In the genomic region with DNA sequence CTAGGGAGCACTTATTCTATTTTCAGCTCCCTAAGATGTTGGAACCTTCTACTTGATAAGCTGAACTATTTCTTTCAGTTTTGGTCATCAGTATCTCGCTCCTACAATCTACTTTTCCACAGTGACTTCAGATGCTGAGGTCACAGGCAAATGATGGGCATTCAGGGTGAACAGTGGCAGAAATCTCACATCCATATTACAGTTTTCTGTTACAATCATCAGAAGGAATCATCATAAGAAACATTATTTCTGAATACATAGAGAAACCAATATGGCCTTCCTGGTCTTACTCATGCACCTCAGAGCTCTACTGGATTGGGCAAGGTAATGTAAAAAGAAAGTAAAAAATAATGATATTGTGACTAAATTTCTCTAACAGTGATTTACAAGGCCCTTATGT, we compare ENCODE assay signal across 1 cellular context.
TF ChIP-seq lines count a peak whose summit lies in the region.

No MANE protein-coding gene starts in this region.

TF ChIP-seq in GM12878, 131 proteins besides CTCF, POLR2A, EP300 and RAD21 (continued from another document):
- TF ChIP-seq, protein P1, sequence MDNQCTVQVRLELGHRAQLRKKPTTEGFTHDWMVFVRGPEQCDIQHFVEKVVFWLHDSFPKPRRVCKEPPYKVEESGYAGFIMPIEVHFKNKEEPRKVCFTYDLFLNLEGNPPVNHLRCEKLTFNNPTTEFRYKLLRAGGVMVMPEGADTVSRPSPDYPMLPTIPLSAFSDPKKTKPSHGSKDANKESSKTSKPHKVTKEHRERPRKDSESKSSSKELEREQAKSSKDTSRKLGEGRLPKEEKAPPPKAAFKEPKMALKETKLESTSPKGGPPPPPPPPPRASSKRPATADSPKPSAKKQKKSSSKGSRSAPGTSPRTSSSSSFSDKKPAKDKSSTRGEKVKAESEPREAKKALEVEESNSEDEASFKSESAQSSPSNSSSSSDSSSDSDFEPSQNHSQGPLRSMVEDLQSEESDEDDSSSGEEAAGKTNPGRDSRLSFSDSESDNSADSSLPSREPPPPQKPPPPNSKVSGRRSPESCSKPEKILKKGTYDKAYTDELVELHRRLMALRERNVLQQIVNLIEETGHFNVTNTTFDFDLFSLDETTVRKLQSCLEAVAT (IDR thresholded peaks at IDR 0.05) = no peak
- TF ChIP-seq JUNB (IDR thresholded peaks at IDR 0.05) = no peak
- no peak for TF ChIP-seq SMC3 (IDR thresholded peaks at IDR 0.05; ENCODE audit: borderline replicate concordance, low read length)
- TF ChIP-seq EGR1 (IDR thresholded peaks at IDR 0.05; ENCODE audit: borderline replicate concordance in 1 of 2, low read depth in 2 of 2, low read length in 2 of 2) = no peak
- TF ChIP-seq SKIL (IDR thresholded peaks at IDR 0.05; ENCODE audit: low read depth, poor library complexity, severe bottlenecking) = no peak
- TF ChIP-seq ZNF687 (IDR thresholded peaks at IDR 0.05) = no peak
- TF ChIP-seq TBL1XR1 (IDR thresholded peaks at IDR 0.05; ENCODE audit: low read depth, low read length) = no peak
- no peak for TF ChIP-seq MTA3 (IDR thresholded peaks at IDR 0.05; ENCODE audit: borderline replicate concordance, low read length)
- TF ChIP-seq ZNF622 (IDR thresholded peaks at IDR 0.05) = no peak
- TF ChIP-seq NR2C1 (IDR thresholded peaks at IDR 0.05) = no peak
- TF ChIP-seq, protein P2, sequence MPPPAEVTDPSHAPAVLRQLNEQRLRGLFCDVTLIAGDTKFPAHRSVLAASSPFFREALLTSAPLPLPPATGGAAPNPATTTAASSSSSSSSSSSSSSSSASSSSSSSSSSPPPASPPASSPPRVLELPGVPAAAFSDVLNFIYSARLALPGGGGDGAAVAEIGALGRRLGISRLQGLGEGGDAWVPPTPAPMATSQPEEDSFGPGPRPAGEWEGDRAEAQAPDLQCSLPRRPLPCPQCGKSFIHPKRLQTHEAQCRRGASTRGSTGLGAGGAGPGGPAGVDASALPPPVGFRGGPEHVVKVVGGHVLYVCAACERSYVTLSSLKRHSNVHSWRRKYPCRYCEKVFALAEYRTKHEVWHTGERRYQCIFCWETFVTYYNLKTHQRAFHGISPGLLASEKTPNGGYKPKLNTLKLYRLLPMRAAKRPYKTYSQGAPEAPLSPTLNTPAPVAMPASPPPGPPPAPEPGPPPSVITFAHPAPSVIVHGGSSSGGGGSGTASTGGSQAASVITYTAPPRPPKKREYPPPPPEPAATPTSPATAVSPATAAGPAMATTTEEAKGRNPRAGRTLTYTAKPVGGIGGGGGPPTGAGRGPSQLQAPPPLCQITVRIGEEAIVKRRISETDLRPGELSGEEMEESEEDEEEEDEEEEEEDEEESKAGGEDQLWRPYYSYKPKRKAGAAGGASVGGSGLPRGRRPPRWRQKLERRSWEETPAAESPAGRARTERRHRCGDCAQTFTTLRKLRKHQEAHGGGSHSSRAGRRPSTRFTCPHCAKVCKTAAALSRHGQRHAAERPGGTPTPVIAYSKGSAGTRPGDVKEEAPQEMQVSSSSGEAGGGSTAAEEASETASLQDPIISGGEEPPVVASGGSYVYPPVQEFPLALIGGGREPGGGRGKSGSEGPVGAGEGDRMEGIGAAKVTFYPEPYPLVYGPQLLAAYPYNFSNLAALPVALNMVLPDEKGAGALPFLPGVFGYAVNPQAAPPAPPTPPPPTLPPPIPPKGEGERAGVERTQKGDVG (CRISPR knock-in tag; IDR thresholded peaks at IDR 0.05) = no peak
